Comparison of ENCODE assay signal across 15 cellular contexts in the genomic region with DNA sequence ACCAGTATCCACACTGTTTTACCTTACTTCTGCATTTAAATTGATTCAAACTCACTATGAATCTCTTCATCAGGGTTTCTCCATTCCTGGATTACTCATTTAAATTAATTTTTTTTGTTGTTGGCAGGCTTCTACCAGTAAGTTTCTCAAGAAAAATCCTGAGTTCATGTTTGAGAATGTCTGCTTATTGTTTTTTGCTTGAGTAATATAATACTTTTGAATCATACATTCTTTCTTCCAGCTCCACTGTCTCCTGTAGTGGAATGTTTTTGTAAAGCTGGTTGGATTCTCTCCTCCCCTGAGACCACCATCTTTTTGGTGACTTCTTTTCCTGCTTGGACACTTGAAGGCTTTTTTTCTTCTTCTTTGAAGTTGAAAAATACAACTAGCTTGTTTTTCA.
"Had no signal": no experiment of that assay in that cellular context is flagged by ENCODE, and none has a peak within 500 bp of the region (broad histone marks: within the 10 kb centered on the region; RNA-seq: fewer than 3 reads in every experiment).

No MANE protein-coding gene starts in this region.

- DNase-seq: activated CD4-positive, alpha-beta T cell treated with anti-CD3 and anti-CD28 coated beads, Interleukin-2, amount 50 U/mL, for 48 hours; activated naive CD4-positive, alpha-beta T cell treated with anti-CD3 and anti-CD28 coated beads, Interleukin-2, amount 50 U/mL, for 16 hours; activated T-cell treated with anti-CD3 and anti-CD28 coated beads, Interleukin-2, amount 50 U/mL, for 1 hour; colonic mucosa; naive B cell; pancreas; spleen; stomach; T-helper 17 cell; testis; upper lobe of left lung; WERI-Rb-1 had no signal

- H3K36me3 Mint-ChIP-seq: naive B cell had no signal

- H3K36me3 ChIP-seq: colonic mucosa, esophagus muscularis mucosa, pancreas, spleen, stomach, upper lobe of left lung, WERI-Rb-1 had no signal

- H3K4me3 ChIP-seq: colonic mucosa, esophagus muscularis mucosa, pancreas, spleen, stomach, testis, upper lobe of left lung had no signal

- H3K27ac Mint-ChIP-seq: T-helper 17 cell had no signal

- H3K4me1 ChIP-seq: colonic mucosa, pancreas, testis, upper lobe of left lung had no signal

- H3K27me3 ChIP-seq: colonic mucosa, esophagus muscularis mucosa, testis, upper lobe of left lung had no signal

- ATAC-seq: left lobe of liver, pancreas, sciatic nerve, T-helper 17 cell had no signal

- H3K9me3 ChIP-seq: colonic mucosa, esophagus muscularis mucosa, pancreas, spleen, stomach, testis, upper lobe of left lung had no signal
